In genomic region chr6:75968143-75968542, GRCh38 we compare ENCODE assay signal across 27 cellular contexts.
"Had no signal": no experiment of that assay in that cellular context is flagged by ENCODE, and none has a peak within 500 bp of the region (broad histone marks: within the 10 kb centered on the region; RNA-seq: fewer than 3 reads in every experiment).

No MANE protein-coding gene starts in this region.

- DNase-seq: naive thymus-derived CD8-positive, alpha-beta T cell; nephron progenitor cell; nucleus accumbens; pancreas; right cardiac atrium; right lobe of liver; sigmoid colon; small intestine; stimulated activated CD4-positive, alpha-beta T cell treated with anti-CD3 and anti-CD28 coated beads, Interleukin-15, amount 100 ng/mL, for 24 hours; stimulated activated CD4-positive, alpha-beta T cell treated with anti-CD3 and anti-CD28 coated beads, Interleukin-2, amount 100 ng/mL, for 24 hours; stimulated activated CD4-positive, alpha-beta T cell treated with anti-CD3 and anti-CD28 coated beads, Interleukin-2, amount 100 ng/mL, for 48 hours; stimulated activated CD4-positive, alpha-beta T cell treated with anti-CD3 and anti-CD28 coated beads, Interleukin-4, amount 100 ng/mL, for 24 hours; stimulated activated naive B cell treated with anti-CD40 and anti-IgM and Interleukin-4, amounts not matched to agents 10 μg/mL and 1 μg/mL and 100 μg/mL, for 72 hours; stimulated activated naive CD4-positive, alpha-beta T cell treated with Interleukin-2 at 50 U/mL for 16 hours; stomach; thyroid gland; trophoblast cell; upper lobe of right lung; uterus had no signal

- H3K36me3 Mint-ChIP-seq: naive thymus-derived CD8-positive, alpha-beta T cell; natural killer cell treated with Interleukin-12 subunit alpha and Interleukin-12 subunit beta and Interleukin-15 and Interleukin-18, amount 100 ng/mL, for 72 hours; stimulated activated effector memory CD8-positive, alpha-beta T cell treated with anti-CD3 and anti-CD28 coated beads, Interleukin-12 subunit alpha, Interleukin-12 subunit beta, amount 100 ng/mL, for 72 hours; stimulated activated naive B cell treated with anti-CD40 and anti-IgM and Interleukin-4, amounts not matched to agents 10 μg/mL and 1 μg/mL and 100 μg/mL, for 72 hours had no signal

- H3K4me1 Mint-ChIP-seq: naive thymus-derived CD8-positive, alpha-beta T cell; nephron progenitor cell; neural crest cell; stimulated activated effector memory CD8-positive, alpha-beta T cell treated with anti-CD3 and anti-CD28 coated beads, Interleukin-12 subunit alpha, Interleukin-12 subunit beta, amount 100 ng/mL, for 72 hours; stimulated activated naive B cell treated with anti-CD40 and anti-IgM and Interleukin-4, amounts not matched to agents 10 μg/mL and 1 μg/mL and 100 μg/mL, for 72 hours had no signal

- H3K27ac ChIP-seq: neutrophil, pancreas, prostate gland, right lobe of liver, sigmoid colon, stomach, thoracic aorta, thyroid gland, tibial nerve, upper lobe of right lung, uterus had no signal

- H3K4me3 Mint-ChIP-seq: naive thymus-derived CD8-positive, alpha-beta T cell; natural killer cell treated with Interleukin-12 subunit alpha and Interleukin-12 subunit beta and Interleukin-15 and Interleukin-18, amount 100 ng/mL, for 72 hours; nephron progenitor cell; neural crest cell; stimulated activated effector memory CD8-positive, alpha-beta T cell treated with anti-CD3 and anti-CD28 coated beads, Interleukin-12 subunit alpha, Interleukin-12 subunit beta, amount 100 ng/mL, for 72 hours; stimulated activated naive B cell treated with anti-CD40 and anti-IgM and Interleukin-4, amounts not matched to agents 10 μg/mL and 1 μg/mL and 100 μg/mL, for 72 hours; stimulated activated naive CD8-positive, alpha-beta T cell treated with anti-CD3 and anti-CD28 coated beads, Interleukin-15, Interleukin-2, amounts not matched to agents 100 ng/mL and 50 ng/mL, for 24 hours had no signal

- H3K9me3 ChIP-seq: neutrophil, pancreas, prostate gland, right lobe of liver, sigmoid colon, stomach, thoracic aorta, thyroid gland, tibial nerve, upper lobe of right lung, uterus had no signal

- H3K27ac Mint-ChIP-seq: natural killer cell treated with Interleukin-12 subunit alpha and Interleukin-12 subunit beta and Interleukin-15 and Interleukin-18, amount 100 ng/mL, for 72 hours; stimulated activated effector memory CD8-positive, alpha-beta T cell treated with anti-CD3 and anti-CD28 coated beads, Interleukin-12 subunit alpha, Interleukin-12 subunit beta, amount 100 ng/mL, for 72 hours; stimulated activated naive B cell treated with anti-CD40 and anti-IgM and Interleukin-4, amounts not matched to agents 10 μg/mL and 1 μg/mL and 100 μg/mL, for 72 hours; stimulated activated naive CD8-positive, alpha-beta T cell treated with anti-CD3 and anti-CD28 coated beads, Interleukin-15, Interleukin-2, amounts not matched to agents 100 ng/mL and 50 ng/mL, for 24 hours had no signal

- H3K36me3 ChIP-seq: neutrophil, pancreas, prostate gland, right lobe of liver, sigmoid colon, stomach, thoracic aorta, thyroid gland, tibial nerve, upper lobe of right lung, uterus had no signal

- H3K27me3 Mint-ChIP-seq: natural killer cell treated with Interleukin-12 subunit alpha and Interleukin-12 subunit beta and Interleukin-15 and Interleukin-18, amount 100 ng/mL, for 72 hours; stimulated activated naive B cell treated with anti-CD40 and anti-IgM and Interleukin-4, amounts not matched to agents 10 μg/mL and 1 μg/mL and 100 μg/mL, for 72 hours; stimulated activated naive CD8-positive, alpha-beta T cell treated with anti-CD3 and anti-CD28 coated beads, Interleukin-15, Interleukin-2, amounts not matched to agents 100 ng/mL and 50 ng/mL, for 24 hours had no signal

- FAIRE-seq: pancreas, small intestine had no signal

- H3K4me3 ChIP-seq: pancreas, prostate gland, right lobe of liver, sigmoid colon, stomach, thoracic aorta, thyroid gland, tibial nerve, upper lobe of right lung, uterus had no signal

- H3K4me1 ChIP-seq: pancreas, prostate gland, right lobe of liver, sigmoid colon, stomach, thyroid gland, tibial nerve, upper lobe of right lung, uterus had no signal

- H3K9me3 Mint-ChIP-seq: nephron progenitor cell; neural crest cell; stimulated activated effector memory CD8-positive, alpha-beta T cell treated with anti-CD3 and anti-CD28 coated beads, Interleukin-12 subunit alpha, Interleukin-12 subunit beta, amount 100 ng/mL, for 72 hours had no signal
